10 cellular contexts compared by ENCODE assay signal in the genomic region with DNA sequence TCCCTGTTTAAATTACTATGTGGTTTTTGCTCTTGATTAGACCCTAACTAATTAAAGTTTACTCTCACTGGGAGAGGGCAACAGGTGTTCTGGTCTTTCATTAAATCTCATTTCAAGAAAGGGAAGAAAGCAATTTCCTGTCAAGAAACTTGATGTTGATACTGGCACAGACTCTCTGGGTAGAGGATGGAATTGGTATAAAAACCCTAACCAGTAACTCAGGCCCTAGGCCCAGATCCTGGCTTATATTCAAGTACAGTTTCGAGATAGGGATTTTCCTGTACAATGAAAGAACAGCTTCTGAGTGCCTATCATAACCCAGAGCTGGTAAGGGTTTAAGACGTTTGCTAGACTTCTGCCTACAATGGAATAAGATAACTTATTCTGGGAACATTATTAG.
A peak's percentile ranks its signal among the peaks of the same experiment; 100 is the strongest.
DNase-seq lines count a peak whose midpoint lies in the region; ATAC-seq and TF ChIP-seq lines count a peak whose summit lies in the region.
"Had no signal": no experiment of that assay in that cellular context is flagged by ENCODE, and none has a peak within 500 bp of the region (broad histone marks: within the 10 kb centered on the region; RNA-seq: fewer than 3 reads in every experiment).

No MANE protein-coding gene starts in this region.

- TF ChIP-seq EP300 in transverse colon (IDR thresholded peaks at IDR 0.05; ENCODE audit: low read depth), result no peak

- H3K9me3 ChIP-seq in transverse colon, result no peaks in the 10 kb centered on the region

- no peak for TF ChIP-seq CTCF in transverse colon (IDR thresholded peaks at IDR 0.05)

- H3K27ac Mint-ChIP-seq in activated naive CD4-positive, alpha-beta T cell treated with anti-CD3 and anti-CD28 coated beads for 36 hours, result peak overlapping the region; percentile 28
- peak overlapping the region in 1 of 2 donors; percentile 59 for H3K27ac Mint-ChIP-seq in activated naive CD4-positive, alpha-beta T cell treated with anti-CD3 and anti-CD28 coated beads, Interleukin-2, amount 50 U/mL, for 72 hours
- H3K27ac Mint-ChIP-seq: endodermal cell had no signal

- peak; percentile 35 for ATAC-seq in HG03095 (IDR thresholded peaks at IDR 0.05; ENCODE audit: unreplicated experiment)
- peak; percentile 29 to 52 for ATAC-seq in activated naive CD4-positive, alpha-beta T cell treated with anti-CD3 and anti-CD28 coated beads, Interleukin-2, amount 50 U/mL, for 72 hours

- H3K9me3 Mint-ChIP-seq in activated naive CD4-positive, alpha-beta T cell treated with anti-CD3 and anti-CD28 coated beads for 36 hours, result peaks cover 3% of the 10 kb centered on the region
- no peaks in the 10 kb centered on the region for H3K9me3 Mint-ChIP-seq in activated naive CD4-positive, alpha-beta T cell treated with anti-CD3 and anti-CD28 coated beads, Interleukin-2, amount 50 U/mL, for 72 hours

- WGBS in transverse colon (ENCODE audit: low coverage in 1 of 2), 2 donors, result 36 to 37% methylated on average over 2 of the region's 2 CpGs

- H3K36me3 ChIP-seq in transverse colon, result peaks cover 0 to 4% (median 0%) of the 10 kb centered on the region in 4 donors

- no peak for DNase-seq in activated naive CD4-positive, alpha-beta T cell treated with anti-CD3 and anti-CD28 coated beads for 36 hours
- no peak for DNase-seq in activated naive CD4-positive, alpha-beta T cell treated with Interleukin-2 at 50 U/mL for 16 hours
- DNase-seq in activated naive CD4-positive, alpha-beta T cell treated with anti-CD3 and anti-CD28 coated beads, Interleukin-2, amount 50 U/mL, for 72 hours (ENCODE audit: low spot score in 2 of 2), result no peak
- DNase-seq in transverse colon, result no peak
- DNase-seq in C1 segment of cervical spinal cord (lab: John Stamatoyannopoulos, UW), result no peak
- DNase-seq in GDM1 (lab: John Stamatoyannopoulos, UW), result no peak
- DNase-seq in germinal center (ENCODE audit: low spot score), result no peak
- DNase-seq: endodermal cell, NCI-H2171 treated with DMSO at 0.1 percent for 48 hours had no signal

- H3K27me3 Mint-ChIP-seq in activated naive CD4-positive, alpha-beta T cell treated with anti-CD3 and anti-CD28 coated beads for 36 hours (ENCODE audit: low read depth), result no peaks in the 10 kb centered on the region

- H3K4me1 ChIP-seq in transverse colon, result peaks cover 0 to 13% (median 7%) of the 10 kb centered on the region in 4 donors

- TF ChIP-seq POLR2A in transverse colon (IDR thresholded peaks at IDR 0.05), result no peak

- in situ Hi-C loops in transverse colon (cut with MboI; ENCODE audit: low pct_ligation_motif_present in 1 of 4, low pct_unique_long_range_greater_than_20kb in 1 of 4, low sequenced_read_pairs in 3 of 4), result no loop called here

- H3K4me1 Mint-ChIP-seq in activated naive CD4-positive, alpha-beta T cell treated with anti-CD3 and anti-CD28 coated beads for 36 hours (ENCODE audit: low read depth), result peaks cover 23% of the 10 kb centered on the region
- H3K4me1 Mint-ChIP-seq: endodermal cell had no signal

- no peak overlapping the region for H3K4me3 ChIP-seq in transverse colon

- H3K4me3 Mint-ChIP-seq in activated naive CD4-positive, alpha-beta T cell treated with anti-CD3 and anti-CD28 coated beads for 36 hours, result peak overlapping the region; percentile 1
- H3K4me3 Mint-ChIP-seq: endodermal cell had no signal

- intact Hi-C loops in activated naive CD4-positive, alpha-beta T cell treated with anti-CD3 and anti-CD28 coated beads for 36 hours (cut with micrococcal nuclease), result loop anchor here (1.0 to 5.0 kb wide), 7 partner anchors 13 to 627 kb away; partner anchors contain the start of gene CHAC2
- intact Hi-C loops in transverse colon (cut with DNase I; ENCODE audit: low total_unique reads), result no loop called here

- peaks cover 16% of the 10 kb centered on the region for H3K36me3 Mint-ChIP-seq in activated naive CD4-positive, alpha-beta T cell treated with anti-CD3 and anti-CD28 coated beads for 36 hours (ENCODE audit: low read depth)
- H3K36me3 Mint-ChIP-seq in activated naive CD4-positive, alpha-beta T cell treated with anti-CD3 and anti-CD28 coated beads, Interleukin-2, amount 50 U/mL, for 72 hours, result peaks cover 8 to 9% of the 10 kb centered on the region in 2 donors

- peak overlapping the region; percentile 6 to 41 (median 28) for H3K27ac ChIP-seq in transverse colon

- CTCF ChIA-PET in activated naive CD4-positive, alpha-beta T cell treated with anti-CD3 and anti-CD28 coated beads for 36 hours (lab: Charles Lee), result no interaction called here

- H3K27me3 ChIP-seq in transverse colon, result no peaks in the 10 kb centered on the region
